ENCODE assay signal across 23 cellular contexts in the genomic region with DNA sequence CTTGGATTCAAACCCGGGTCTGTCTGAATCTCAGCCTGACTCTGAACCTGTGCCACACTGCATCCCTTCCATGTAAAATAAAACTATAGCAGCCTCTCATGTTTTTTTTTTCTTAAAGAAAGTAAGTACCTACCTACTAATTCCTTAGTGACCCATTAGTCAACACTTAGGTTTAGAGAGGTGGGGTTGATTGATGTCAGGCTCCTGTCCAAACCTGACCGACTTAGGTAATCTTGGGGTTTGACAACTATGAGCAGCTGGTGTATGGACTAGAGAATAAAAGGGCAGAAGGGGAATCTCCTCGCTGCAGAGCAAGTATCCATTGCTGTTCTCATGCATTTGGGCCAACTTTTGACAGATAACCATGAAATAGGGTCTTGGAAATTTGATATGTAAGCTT. TPM values are rescaled to one million over a fixed set of nuclear protein-coding genes. Genes with fewer than 3 reads are reported as not detected.
A peak's percentile ranks its signal among the peaks of the same experiment; 100 is the strongest.
DNase-seq lines count a peak whose midpoint lies in the region; ATAC-seq, FAIRE-seq and TF ChIP-seq lines count a peak whose summit lies in the region.
"Had no signal": no experiment of that assay in that cellular context is flagged by ENCODE, and none has a peak within 500 bp of the region (broad histone marks: within the 10 kb centered on the region; RNA-seq: fewer than 3 reads in every experiment).

No MANE protein-coding gene starts in this region.

- no peak for ATAC-seq in GM21576 (IDR thresholded peaks at IDR 0.05; ENCODE audit: unreplicated experiment)

- no peak overlapping the region for H3K4me3 ChIP-seq in HEK293 (ENCODE audit: low read depth, low read length)
- no peak overlapping the region for H3K4me3 ChIP-seq in bronchial epithelial cell (ENCODE audit: low read depth, low read length)

- no peak overlapping the region for H3K27ac ChIP-seq in HEK293 (ENCODE audit: extremely low read depth, low read depth, low read length)
- H3K27ac ChIP-seq: 22Rv1, HL-60 had no signal

- no peaks in the 10 kb centered on the region for H3K9me3 ChIP-seq in HEK293 (ENCODE audit: control insufficient read depth, insufficient read depth, low read depth, low read length)

- POLR2A ChIA-PET in HEK293 (lab: Yijun Ruan, JAX): no interaction called here

- no peak for TF ChIP-seq CTCF in HEK293 (tag by site-specific recombination; IDR thresholded peaks at IDR 0.05)
- TF ChIP-seq CTCF in bronchial epithelial cell (IDR thresholded peaks at IDR 0.05; ENCODE audit: insufficient read depth, low read length, severe bottlenecking): no peak
- no peak for TF ChIP-seq CTCF in nephron progenitor cell (IDR thresholded peaks at IDR 0.05)

- no peak overlapping the region for H3K4me3 Mint-ChIP-seq in nephron progenitor cell
- H3K4me3 Mint-ChIP-seq: B cell; T-helper 1 cell treated with Interleukin-12 subunit alpha and Interleukin-12 subunit beta and Interleukin-4 antibody, amounts not matched to agents 30 μg/mL and 1 μg/mL, for 36 hours had no signal

- H3K9me3 Mint-ChIP-seq in nephron progenitor cell: no peaks in the 10 kb centered on the region
- H3K9me3 Mint-ChIP-seq: T-helper 1 cell treated with Interleukin-12 subunit alpha and Interleukin-12 subunit beta and Interleukin-4 antibody, amounts not matched to agents 30 μg/mL and 1 μg/mL, for 36 hours had no signal

- CTCF ChIA-PET in HEK293 (lab: Yijun Ruan, JAX): interaction anchor here (1.6 kb wide), 1 partner anchor 8 kb away, joined by 5 read pairs; no protein-coding TSS in a partner anchor

- H3K36me3 Mint-ChIP-seq in nephron progenitor cell (ENCODE audit: low read depth): no peaks in the 10 kb centered on the region
- H3K36me3 Mint-ChIP-seq: CD4-positive, CD25-positive, alpha-beta regulatory T cell had no signal

- H3K36me3 ChIP-seq in HEK293 (ENCODE audit: control insufficient read depth in 2 of 2, insufficient read depth in 1 of 2, low read length in 2 of 2) (no peaks in the 10 kb centered on the region), bronchial epithelial cell (ENCODE audit: control insufficient read depth, insufficient read depth, low read length) (no peaks in the 10 kb centered on the region)

- peaks cover 30% of the 10 kb centered on the region for H3K27me3 Mint-ChIP-seq in nephron progenitor cell (ENCODE audit: low read depth, poor library complexity)

- no peak for FAIRE-seq in bronchial epithelial cell (lab: Jason Lieb, UNC)
- FAIRE-seq: G401.6, RCC 7860 had no signal

- H3K27ac Mint-ChIP-seq in nephron progenitor cell: no peak overlapping the region
- H3K27ac Mint-ChIP-seq: B cell; CD4-positive, CD25-positive, alpha-beta regulatory T cell; T-helper 1 cell treated with Interleukin-12 subunit alpha and Interleukin-12 subunit beta and Interleukin-4 antibody, amounts not matched to agents 30 μg/mL and 1 μg/mL, for 36 hours had no signal

- H3K4me1 Mint-ChIP-seq in nephron progenitor cell: no peaks in the 10 kb centered on the region
- H3K4me1 Mint-ChIP-seq: B cell; CD4-positive, CD25-positive, alpha-beta regulatory T cell had no signal

- H3K27me3 ChIP-seq in bronchial epithelial cell (ENCODE audit: control insufficient read depth, insufficient read depth, low read length): peaks cover 1% of the 10 kb centered on the region

- peak; percentile 6 for DNase-seq in DMS53 (lab: John Stamatoyannopoulos, UW)
- no peak for DNase-seq in DMS53 treated with DMSO at 0.1 percent for 48 hours (lab: John Stamatoyannopoulos, UW; ENCODE audit: unreplicated experiment)
- peak; percentile 70 for DNase-seq in NCI-H187 treated with DMSO at 0.1 percent for 48 hours (lab: John Stamatoyannopoulos, UW)
- peak; percentile 82 for DNase-seq in bronchial epithelial cell (ENCODE audit: low read depth)
- no peak for DNase-seq in NAMALWA (ENCODE audit: low spot score)
- DNase-seq in nephron progenitor cell: no peak
- DNase-seq: Calu3; CD4-positive, CD25-positive, alpha-beta regulatory T cell; DND-41; HCEC 1CT; MV-4-11; NCI-H2029; NCI-H2227 treated with DMSO at 0.1 percent for 48 hours; NCI-H526 treated with DMSO at 0.1 percent for 48 hours; SIG-M5 had no signal

- peaks cover 14% of the 10 kb centered on the region for H3K4me1 ChIP-seq in HEK293 (ENCODE audit: control insufficient read depth, insufficient read depth, low read length)

TF ChIP-seq in HEK293, 187 proteins besides CTCF, POLR2A, EP300 and RAD21:
- TF ChIP-seq, protein P1, sequence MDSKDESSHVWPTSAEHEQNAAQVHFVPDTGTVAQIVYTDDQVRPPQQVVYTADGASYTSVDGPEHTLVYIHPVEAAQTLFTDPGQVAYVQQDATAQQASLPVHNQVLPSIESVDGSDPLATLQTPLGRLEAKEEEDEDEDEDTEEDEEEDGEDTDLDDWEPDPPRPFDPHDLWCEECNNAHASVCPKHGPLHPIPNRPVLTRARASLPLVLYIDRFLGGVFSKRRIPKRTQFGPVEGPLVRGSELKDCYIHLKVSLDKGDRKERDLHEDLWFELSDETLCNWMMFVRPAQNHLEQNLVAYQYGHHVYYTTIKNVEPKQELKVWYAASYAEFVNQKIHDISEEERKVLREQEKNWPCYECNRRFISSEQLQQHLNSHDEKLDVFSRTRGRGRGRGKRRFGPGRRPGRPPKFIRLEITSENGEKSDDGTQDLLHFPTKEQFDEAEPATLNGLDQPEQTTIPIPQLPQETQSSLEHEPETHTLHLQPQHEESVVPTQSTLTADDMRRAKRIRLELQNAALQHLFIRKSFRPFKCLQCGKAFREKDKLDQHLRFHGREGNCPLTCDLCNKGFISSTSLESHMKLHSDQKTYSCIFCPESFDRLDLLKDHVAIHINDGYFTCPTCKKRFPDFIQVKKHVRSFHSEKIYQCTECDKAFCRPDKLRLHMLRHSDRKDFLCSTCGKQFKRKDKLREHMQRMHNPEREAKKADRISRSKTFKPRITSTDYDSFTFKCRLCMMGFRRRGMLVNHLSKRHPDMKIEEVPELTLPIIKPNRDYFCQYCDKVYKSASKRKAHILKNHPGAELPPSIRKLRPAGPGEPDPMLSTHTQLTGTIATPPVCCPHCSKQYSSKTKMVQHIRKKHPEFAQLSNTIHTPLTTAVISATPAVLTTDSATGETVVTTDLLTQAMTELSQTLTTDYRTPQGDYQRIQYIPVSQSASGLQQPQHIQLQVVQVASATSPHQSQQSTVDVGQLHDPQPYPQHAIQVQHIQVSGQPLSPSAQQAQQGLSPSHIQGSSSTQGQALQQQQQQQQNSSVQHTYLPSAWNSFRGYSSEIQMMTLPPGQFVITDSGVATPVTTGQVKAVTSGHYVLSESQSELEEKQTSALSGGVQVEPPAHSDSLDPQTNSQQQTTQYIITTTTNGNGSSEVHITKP (tag by site-specific recombination; IDR thresholded peaks at IDR 0.05): peak; percentile 34; the same call in 1 of the 2 replicates
- no peak for TF ChIP-seq ZNF654 (tag by site-specific recombination; IDR thresholded peaks at IDR 0.05; ENCODE audit: low read depth)
- TF ChIP-seq ZFP3 (tag by site-specific recombination; IDR thresholded peaks at IDR 0.05; ENCODE audit: low read depth): no peak

RNA-seq across cellular contexts. Expression of a gene that starts 6.5 kb away (rescaled TPM):
- total RNA-seq in bronchial epithelial cell: under 0.01 TPM in 1 of 2 replicates, not detected in the other
- total RNA-seq: B cell; Calu3; CD4-positive, CD25-positive, alpha-beta regulatory T cell had no signal

Comparison
In these comparisons a context has a peak if more than half of its experiments do, and no peak if none do; other contexts are left out.
1. DNase-seq: peak in DMS53 (single experiment), NCI-H187 treated with DMSO at 0.1 percent for 48 hours (single experiment) and bronchial epithelial cell (single experiment); none in DMS53 treated with DMSO at 0.1 percent for 48 hours (single experiment), NAMALWA (single experiment) and nephron progenitor cell (single experiment).